ENCODE assay signal across 7 cellular contexts in the genomic region with DNA sequence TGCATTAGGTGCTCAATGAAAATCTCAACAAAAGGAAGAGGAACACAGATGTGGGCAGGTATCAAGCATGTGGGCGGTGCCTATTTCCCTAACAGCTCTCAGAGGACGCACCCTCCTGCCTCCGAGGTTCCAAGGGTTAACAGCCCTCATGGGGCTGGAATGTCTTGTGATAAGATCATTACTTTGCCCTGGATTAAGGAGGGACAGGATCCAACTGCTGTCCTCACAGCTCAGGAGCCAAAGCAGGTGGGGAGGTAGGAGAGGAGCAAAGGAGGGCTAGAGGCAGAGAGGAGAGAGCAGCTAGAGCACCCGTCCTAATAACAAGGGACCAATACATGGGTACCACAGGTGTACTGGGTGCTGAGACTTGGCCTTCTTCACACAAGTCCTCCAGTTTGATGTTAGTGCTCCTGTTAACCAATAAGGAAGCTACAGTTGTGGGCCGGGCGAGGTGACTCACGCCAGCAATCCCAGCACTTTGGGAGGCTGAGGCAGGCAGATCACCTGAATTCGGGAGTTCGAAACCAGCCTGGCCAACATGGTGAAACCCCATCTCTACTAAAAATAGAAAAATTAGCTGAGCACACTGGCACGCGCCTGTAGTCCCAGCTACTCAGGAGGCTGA. TPM values are rescaled to one million over a fixed set of nuclear protein-coding genes. Genes with fewer than 3 reads are reported as not detected.
"Had no signal": no experiment of that assay in that cellular context is flagged by ENCODE, and none has a peak within 500 bp of the region (broad histone marks: within the 10 kb centered on the region; RNA-seq: fewer than 3 reads in every experiment).

No MANE protein-coding gene starts in this region.

RNA-seq across cellular contexts. Expression of gene AQP7, which starts 9.8 kb away (rescaled TPM):
- total RNA-seq: activated CD8-positive, alpha-beta T cell treated with anti-CD3 and anti-CD28 coated beads, Interleukin-2, amount 10 ng/mL, durations not matched to agents 7 days and 5 days; activated T-helper 1 cell treated with anti-CD3 and anti-CD28 coated beads, Interleukin-12 subunit alpha, Interleukin-12 subunit beta, Interleukin-2, Interleukin-4 antibody, amounts not matched to agents 30 ng/mL and 10 ng/mL and 1 ng/mL, durations not matched to agents 14 hours and 24 hours and 36 hours; dermis blood vessel endothelial cell; frontal cortex; osteocyte had no signal
- polyA plus RNA-seq: endothelial cell of umbilical vein, keratinocyte had no signal

RNA-seq across cellular contexts. Expression of gene AQP3, which starts 54.8 kb away (rescaled TPM):
- total RNA-seq: frontal cortex had no signal
